ENCODE assay signal across 33 cellular contexts in genomic region chr19:50515168-50515561, GRCh38. TPM values are rescaled to one million over a fixed set of nuclear protein-coding genes. Genes with fewer than 3 reads are reported as not detected.
"Had no signal": no experiment of that assay in that cellular context is flagged by ENCODE, and none has a peak within 500 bp of the region (broad histone marks: within the 10 kb centered on the region; RNA-seq: fewer than 3 reads in every experiment).

No MANE protein-coding gene starts in this region.

- H3K27ac ChIP-seq: colonic mucosa, heart left ventricle, neutrophil, pancreas, stomach, testis, uterus had no signal

- H3K36me3 ChIP-seq: adrenal gland, colonic mucosa, heart left ventricle, neutrophil, pancreas, uterus had no signal

- H3K9me3 Mint-ChIP-seq: activated T-cell treated with anti-CD3 and anti-CD28 coated beads, Interleukin-2, amount 50 U/mL, for 4 hours; activated T-helper 2 cell treated with anti-CD3 and anti-CD28 coated beads, Interferon-gamma antibody, Interleukin-2, Interleukin-4, amounts not matched to agents 10 μg/mL and 5 μg/mL and 100 μg/mL, durations not matched to agents 14 hours and 24 hours and 36 hours; mesothelial cell of epicardium; natural killer cell; stimulated activated effector memory CD8-positive, alpha-beta T cell treated with anti-CD3 and anti-CD28 coated beads, Interleukin-12 subunit alpha, Interleukin-12 subunit beta, amount 100 ng/mL, for 72 hours; T-helper 1 cell treated with Interleukin-12 subunit alpha and Interleukin-12 subunit beta and Interleukin-4 antibody, amounts not matched to agents 30 μg/mL and 1 μg/mL, for 36 hours had no signal

- DNase-seq: activated CD4-positive, alpha-beta T cell treated with anti-CD3 and anti-CD28 coated beads for 4 hours; activated CD4-positive, alpha-beta T cell treated with anti-CD3 and anti-CD28 coated beads, Interleukin-2, amount 50 U/mL, for 48 hours; activated CD4-positive, CD25-positive, alpha-beta regulatory T cell; activated CD8-positive, alpha-beta memory T cell treated with anti-CD3 and anti-CD28 coated beads, Interleukin-2, amount 50 U/mL, for 48 hours; activated naive CD4-positive, alpha-beta T cell; activated T-cell treated with anti-CD3 and anti-CD28 coated beads, Interleukin-2, amount 50 U/mL, for 4 hours; colonic mucosa; left cardiac atrium; natural killer cell; right cardiac atrium; stimulated activated CD4-positive, alpha-beta T cell treated with anti-CD3 and anti-CD28 coated beads, Interleukin-1b, Interleukin-23, amount 100 ng/mL, for 48 hours; stomach; T1000; testis; trophoblast cell; uterus had no signal

- H3K36me3 Mint-ChIP-seq: activated naive CD8-positive, alpha-beta T cell; mesothelial cell of epicardium; natural killer cell had no signal

- H3K4me3 ChIP-seq: adrenal gland, colonic mucosa, heart left ventricle, lung, pancreas, stomach, testis, uterus had no signal

- H3K4me3 Mint-ChIP-seq: activated naive CD8-positive, alpha-beta T cell; activated T-cell treated with anti-CD3 and anti-CD28 coated beads, Interleukin-2, amount 50 U/mL, for 4 hours; mesothelial cell of epicardium; natural killer cell; stimulated activated effector memory CD8-positive, alpha-beta T cell treated with anti-CD3 and anti-CD28 coated beads, Interleukin-12 subunit alpha, Interleukin-12 subunit beta, amount 100 ng/mL, for 72 hours; T-helper 1 cell treated with Interleukin-12 subunit alpha and Interleukin-12 subunit beta and Interleukin-4 antibody, amounts not matched to agents 30 μg/mL and 1 μg/mL, for 36 hours had no signal

- H3K27me3 ChIP-seq: adrenal gland, pancreas, testis, uterus had no signal

- H3K27ac Mint-ChIP-seq: activated naive CD8-positive, alpha-beta T cell; activated T-helper 2 cell treated with anti-CD3 and anti-CD28 coated beads, Interferon-gamma antibody, Interleukin-2, Interleukin-4, amounts not matched to agents 10 μg/mL and 5 μg/mL and 100 μg/mL, durations not matched to agents 14 hours and 24 hours and 36 hours; mesothelial cell of epicardium; T-helper 1 cell treated with Interleukin-12 subunit alpha and Interleukin-12 subunit beta and Interleukin-4 antibody, amounts not matched to agents 30 μg/mL and 1 μg/mL, for 36 hours had no signal

- H3K9me3 ChIP-seq: adrenal gland, colonic mucosa, heart left ventricle, neutrophil, pancreas, stomach, testis, uterus had no signal

- ATAC-seq: activated T-cell treated with anti-CD3 and anti-CD28 coated beads, Interleukin-2, amount 50 U/mL, for 4 hours; heart left ventricle; left cardiac atrium; natural killer cell; pancreas; right cardiac atrium; stimulated activated effector memory CD8-positive, alpha-beta T cell treated with anti-CD3 and anti-CD28 coated beads, Interleukin-12 subunit alpha, Interleukin-12 subunit beta, amount 100 ng/mL, for 72 hours had no signal

- H3K4me1 ChIP-seq: colonic mucosa, pancreas had no signal

RNA-seq across cellular contexts. Expression of gene ASPDH, which starts 1.5 kb away (rescaled TPM):
- total RNA-seq: activated CD8-positive, alpha-beta memory T cell treated with anti-CD3 and anti-CD28 coated beads for 36 hours; activated T-cell treated with anti-CD3 and anti-CD28 coated beads, Interleukin-2, amount 50 U/mL, for 4 hours; activated T-helper 2 cell treated with anti-CD3 and anti-CD28 coated beads, Interferon-gamma antibody, Interleukin-2, Interleukin-4, amounts not matched to agents 10 μg/mL and 5 μg/mL and 100 μg/mL, durations not matched to agents 14 hours and 24 hours and 36 hours; astrocyte; bronchial epithelial cell; colonic mucosa; epithelial cell of proximal tubule; fibroblast of villous mesenchyme; heart left ventricle; left cardiac atrium; lung; mesothelial cell of epicardium; natural killer cell; pulmonary artery endothelial cell; right cardiac atrium; skeletal muscle tissue; stomach; testis; uterus had no signal
- polyA plus RNA-seq: heart left ventricle, lung, right cardiac atrium, stomach had no signal

RNA-seq across cellular contexts. Expression of gene JOSD2, which starts 4.2 kb away (rescaled TPM):
- total RNA-seq: astrocyte had no signal

RNA-seq across cellular contexts. Expression of gene GARIN5A, which starts 38.5 kb away (rescaled TPM):
- total RNA-seq: astrocyte, fibroblast of villous mesenchyme, pulmonary artery endothelial cell had no signal

RNA-seq across cellular contexts. Expression of gene EMC10, which starts 38.9 kb away (rescaled TPM):
- total RNA-seq: astrocyte had no signal

RNA-seq across cellular contexts. Expression of gene LRRC4B, which starts 53.1 kb away (rescaled TPM):
- total RNA-seq: activated CD8-positive, alpha-beta memory T cell treated with anti-CD3 and anti-CD28 coated beads for 36 hours; activated T-cell treated with anti-CD3 and anti-CD28 coated beads, Interleukin-2, amount 50 U/mL, for 4 hours; activated T-helper 2 cell treated with anti-CD3 and anti-CD28 coated beads, Interferon-gamma antibody, Interleukin-2, Interleukin-4, amounts not matched to agents 10 μg/mL and 5 μg/mL and 100 μg/mL, durations not matched to agents 14 hours and 24 hours and 36 hours; astrocyte; bronchial epithelial cell; fibroblast of villous mesenchyme; natural killer cell had no signal
